Comparison of ENCODE assay signal across 1 cellular context in the genomic region with DNA sequence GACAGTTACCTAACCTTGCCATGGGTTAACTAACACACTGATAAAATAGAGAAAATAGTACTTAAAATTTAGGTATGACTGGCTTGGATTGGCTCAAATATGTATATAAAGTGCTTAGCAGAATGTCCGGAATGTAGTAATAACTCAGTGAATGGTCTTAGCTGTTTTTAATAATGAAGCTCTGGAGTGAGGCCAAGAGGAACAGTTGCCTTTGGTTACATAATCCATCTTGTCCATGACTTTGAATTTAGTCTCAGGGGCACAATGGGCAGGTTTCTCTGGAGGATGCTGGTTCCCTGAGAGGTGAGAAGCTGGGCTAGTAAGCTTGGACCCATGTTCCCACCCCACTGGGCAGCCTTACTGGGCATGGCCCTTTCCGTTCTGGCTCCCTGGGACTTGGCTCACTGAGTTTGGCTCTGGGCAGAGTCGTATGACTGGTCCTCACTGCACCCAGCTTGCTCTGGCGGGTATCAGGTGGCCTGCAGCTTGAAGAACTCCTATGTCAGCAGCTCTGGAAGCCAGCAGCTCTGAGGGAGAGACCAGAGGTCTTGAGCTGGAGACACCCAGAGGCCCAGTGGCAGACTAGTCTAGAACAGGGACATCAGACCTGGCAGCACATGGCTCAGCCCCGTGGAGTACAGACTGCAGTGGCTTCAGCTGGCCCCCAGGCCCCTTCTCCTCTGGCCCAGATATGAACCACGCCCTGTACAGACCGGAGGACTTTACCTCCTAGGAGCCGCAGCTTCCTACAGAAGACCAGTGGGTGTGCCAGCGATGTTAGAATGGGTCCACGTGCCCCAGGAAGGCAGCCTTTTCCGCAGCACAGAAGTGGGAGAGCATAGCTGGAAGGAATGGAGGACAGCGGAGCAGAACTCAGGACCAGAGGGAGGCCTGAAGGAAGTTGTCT.
TF ChIP-seq lines count a peak whose summit lies in the region.

No MANE protein-coding gene starts in this region.

TF ChIP-seq in SK-N-SH, 30 proteins besides CTCF, POLR2A, EP300 and RAD21 (continued from another document):
- TF ChIP-seq, protein P1, sequence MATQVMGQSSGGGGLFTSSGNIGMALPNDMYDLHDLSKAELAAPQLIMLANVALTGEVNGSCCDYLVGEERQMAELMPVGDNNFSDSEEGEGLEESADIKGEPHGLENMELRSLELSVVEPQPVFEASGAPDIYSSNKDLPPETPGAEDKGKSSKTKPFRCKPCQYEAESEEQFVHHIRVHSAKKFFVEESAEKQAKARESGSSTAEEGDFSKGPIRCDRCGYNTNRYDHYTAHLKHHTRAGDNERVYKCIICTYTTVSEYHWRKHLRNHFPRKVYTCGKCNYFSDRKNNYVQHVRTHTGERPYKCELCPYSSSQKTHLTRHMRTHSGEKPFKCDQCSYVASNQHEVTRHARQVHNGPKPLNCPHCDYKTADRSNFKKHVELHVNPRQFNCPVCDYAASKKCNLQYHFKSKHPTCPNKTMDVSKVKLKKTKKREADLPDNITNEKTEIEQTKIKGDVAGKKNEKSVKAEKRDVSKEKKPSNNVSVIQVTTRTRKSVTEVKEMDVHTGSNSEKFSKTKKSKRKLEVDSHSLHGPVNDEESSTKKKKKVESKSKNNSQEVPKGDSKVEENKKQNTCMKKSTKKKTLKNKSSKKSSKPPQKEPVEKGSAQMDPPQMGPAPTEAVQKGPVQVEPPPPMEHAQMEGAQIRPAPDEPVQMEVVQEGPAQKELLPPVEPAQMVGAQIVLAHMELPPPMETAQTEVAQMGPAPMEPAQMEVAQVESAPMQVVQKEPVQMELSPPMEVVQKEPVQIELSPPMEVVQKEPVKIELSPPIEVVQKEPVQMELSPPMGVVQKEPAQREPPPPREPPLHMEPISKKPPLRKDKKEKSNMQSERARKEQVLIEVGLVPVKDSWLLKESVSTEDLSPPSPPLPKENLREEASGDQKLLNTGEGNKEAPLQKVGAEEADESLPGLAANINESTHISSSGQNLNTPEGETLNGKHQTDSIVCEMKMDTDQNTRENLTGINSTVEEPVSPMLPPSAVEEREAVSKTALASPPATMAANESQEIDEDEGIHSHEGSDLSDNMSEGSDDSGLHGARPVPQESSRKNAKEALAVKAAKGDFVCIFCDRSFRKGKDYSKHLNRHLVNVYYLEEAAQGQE (IDR thresholded peaks at IDR 0.05; ENCODE audit: low read depth, low read length) = no peak
- TF ChIP-seq CHD2 (IDR thresholded peaks at IDR 0.05; ENCODE audit: low read length, partially characterized antibody) = no peak
